9 cellular contexts compared by ENCODE assay signal in the genomic region with DNA sequence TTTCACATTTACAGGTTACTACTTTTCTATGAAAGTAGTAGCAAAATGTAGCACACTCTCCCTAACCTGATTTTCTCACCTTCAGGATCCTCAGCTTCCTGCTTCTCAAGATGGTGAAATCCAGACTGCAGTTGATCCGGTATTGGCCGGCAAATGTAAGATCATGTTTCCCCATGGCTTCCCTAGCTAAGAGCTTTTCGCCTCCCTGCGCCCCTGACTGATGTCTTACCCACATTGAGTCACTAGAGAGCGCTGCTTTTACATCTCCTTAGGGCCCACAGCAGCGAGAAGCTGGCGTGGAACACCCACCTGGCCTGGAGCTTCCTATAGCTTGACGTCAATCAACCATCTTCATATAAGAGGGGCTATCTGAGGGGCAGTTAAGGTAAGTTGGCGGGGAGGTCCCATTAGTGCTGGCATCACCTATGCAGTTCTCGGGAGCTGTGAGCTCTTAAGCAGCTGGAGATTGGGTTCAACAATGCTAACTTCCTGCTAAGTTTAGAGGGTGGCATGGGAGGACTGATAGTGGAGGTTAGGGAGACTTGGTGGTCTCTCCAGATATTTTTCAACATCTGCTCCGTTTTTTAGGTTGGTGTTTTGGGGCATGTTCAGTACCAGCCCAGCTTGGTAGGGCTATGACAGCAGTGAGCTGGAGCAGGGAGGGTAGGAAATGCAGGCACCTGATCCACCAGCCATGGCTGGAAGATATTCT. TPM values are rescaled to one million over a fixed set of nuclear protein-coding genes. Genes with fewer than 3 reads are reported as not detected.
A peak's percentile ranks its signal among the peaks of the same experiment; 100 is the strongest.
DNase-seq lines count a peak whose midpoint lies in the region; ATAC-seq, FAIRE-seq and TF ChIP-seq lines count a peak whose summit lies in the region.
"Had no signal": no experiment of that assay in that cellular context is flagged by ENCODE, and none has a peak within 500 bp of the region (broad histone marks: within the 10 kb centered on the region; RNA-seq: fewer than 3 reads in every experiment).

No MANE protein-coding gene starts in this region.

- CTCF ChIA-PET in PC-3 (lab: Charles Lee), result interaction anchor here (0.5 to 0.6 kb wide), 2 partner anchors 568 to 1394 kb away, joined by 3 to 4 read pairs; no protein-coding TSS in a partner anchor

- H3K4me1 Mint-ChIP-seq in stimulated activated effector memory CD8-positive, alpha-beta T cell treated with anti-CD3 and anti-CD28 coated beads, Interleukin-12 subunit alpha, Interleukin-12 subunit beta, amount 100 ng/mL, for 72 hours, result peaks cover 76% of the 10 kb centered on the region

- H4K20me1 ChIP-seq in PC-3 (ENCODE audit: low read length), result no peaks in the 10 kb centered on the region

- H3K27me3 ChIP-seq in PC-3 (ENCODE audit: low read length) (no peaks in the 10 kb centered on the region), adipocyte (replicated peaks; ENCODE audit: control insufficient read depth, insufficient read depth, low read length) (peaks cover 13% of the 10 kb centered on the region)

- H3K4me2 ChIP-seq in PC-3 (ENCODE audit: low read length), result no peak overlapping the region

- DNase-seq in D721Med (ENCODE audit: insufficient read length, low spot score) (no peak), PC-3 (peak; percentile 33), adipocyte (ENCODE audit: low read depth) (peak; percentile 82), iPS-NIHi11 (ENCODE audit: low spot score) (peak; percentile 74), lower leg skin (ENCODE audit: low spot score in 2 of 2) (no peak)
- peak; percentile 36 to 68 for DNase-seq in stimulated activated effector memory CD8-positive, alpha-beta T cell treated with anti-CD3 and anti-CD28 coated beads, Interleukin-12 subunit alpha, Interleukin-12 subunit beta, amount 100 ng/mL, for 72 hours (ENCODE audit: low spot score in 2 of 2)

- FAIRE-seq in D721Med (lab: Jason Lieb, UNC), result peak; percentile 80

- H3K4me3 ChIP-seq in PC-3 (ENCODE audit: low read length), result no peak overlapping the region
- H3K4me3 ChIP-seq in adipocyte (ENCODE audit: low read length), result no peak overlapping the region
- H3K4me3 ChIP-seq in lower leg skin (ENCODE audit: low read depth, poor library complexity, severe bottlenecking), result no peak overlapping the region

- no peaks in the 10 kb centered on the region for H3K9me2 ChIP-seq in PC-3 (replicated peaks; ENCODE audit: low read length)

- H3K9me3 ChIP-seq in PC-3 (ENCODE audit: low read length), result no peaks in the 10 kb centered on the region
- no peaks in the 10 kb centered on the region for H3K9me3 ChIP-seq in adipocyte (ENCODE audit: control insufficient read depth, low read length)

- TF ChIP-seq CTCF in D721Med (IDR thresholded peaks at IDR 0.05; ENCODE audit: insufficient read depth, missing control alignments) (peak; percentile 68), PC-3 (conservative IDR thresholded peaks at IDR 0.05; ENCODE audit: low read depth, low read length) (peak; percentile 39; the same call in 1 of the 2 replicates), lower leg skin (IDR thresholded peaks at IDR 0.05) (no peak)

- 0 out of 2 replicates have a peak overlapping the region, but pooled peaks have one; percentile 34 for H2AFZ ChIP-seq in PC-3 (ENCODE audit: low read length)

- ATAC-seq in HG02798 (IDR thresholded peaks at IDR 0.05; ENCODE audit: poor library complexity, unreplicated experiment), result peak; percentile 38
- ATAC-seq in PC-3, result peak; percentile 24
- peak; percentile 54 for ATAC-seq in stimulated activated effector memory CD8-positive, alpha-beta T cell treated with anti-CD3 and anti-CD28 coated beads, Interleukin-12 subunit alpha, Interleukin-12 subunit beta, amount 100 ng/mL, for 72 hours
- ATAC-seq in GM19035 (IDR thresholded peaks at IDR 0.05; ENCODE audit: unreplicated experiment), result no peak

- peak overlapping the region; percentile 43 for H3K4me3 Mint-ChIP-seq in stimulated activated effector memory CD8-positive, alpha-beta T cell treated with anti-CD3 and anti-CD28 coated beads, Interleukin-12 subunit alpha, Interleukin-12 subunit beta, amount 100 ng/mL, for 72 hours

- H3K27ac ChIP-seq in PC-3 (ENCODE audit: low read length), result no peak overlapping the region

- H3K36me3 ChIP-seq in PC-3 (ENCODE audit: low read depth, low read length) (no peaks in the 10 kb centered on the region), adipocyte (ENCODE audit: control insufficient read depth, insufficient read depth, low read length, severe bottlenecking) (no peaks in the 10 kb centered on the region)

- intact Hi-C loops in PC-3 (cut with micrococcal nuclease) (no loop called here), lower leg skin (cut with DNase I; ENCODE audit: low total_unique reads) (no loop called here)

- 39 to 43% methylated on average over 11 of the region's 11 CpGs for WGBS in lower leg skin, 2 donors

- peak overlapping the region; percentile 94 for H3K27ac Mint-ChIP-seq in stimulated activated effector memory CD8-positive, alpha-beta T cell treated with anti-CD3 and anti-CD28 coated beads, Interleukin-12 subunit alpha, Interleukin-12 subunit beta, amount 100 ng/mL, for 72 hours

- H3K79me2 ChIP-seq in PC-3 (ENCODE audit: low read length), result no peaks in the 10 kb centered on the region

- H3K4me1 ChIP-seq in PC-3 (ENCODE audit: insufficient read depth, low read length) (no peaks in the 10 kb centered on the region), adipocyte (ENCODE audit: control insufficient read depth, insufficient read depth, low read length) (peaks cover 8% of the 10 kb centered on the region)

- H3K9ac ChIP-seq in PC-3 (ENCODE audit: low read length) (no peak overlapping the region), adipocyte (ENCODE audit: low read length) (peak overlapping the region; percentile 10)

- POLR2A ChIA-PET in PC-3 (lab: Charles Lee; ENCODE audit: unreplicated experiment), result no interaction called here

- H3K36me3 Mint-ChIP-seq in stimulated activated effector memory CD8-positive, alpha-beta T cell treated with anti-CD3 and anti-CD28 coated beads, Interleukin-12 subunit alpha, Interleukin-12 subunit beta, amount 100 ng/mL, for 72 hours, result peaks cover 100% of the 10 kb centered on the region

- BruUV-seq in PC-3 (replicated peaks; lab: Mats Ljungman, UMichigan), result no TSS peak

- no peaks in the 10 kb centered on the region for H3K9me3 Mint-ChIP-seq in stimulated activated effector memory CD8-positive, alpha-beta T cell treated with anti-CD3 and anti-CD28 coated beads, Interleukin-12 subunit alpha, Interleukin-12 subunit beta, amount 100 ng/mL, for 72 hours

- no peak for TF ChIP-seq POLR2A in lower leg skin (IDR thresholded peaks at IDR 0.05)

- H3F3A ChIP-seq in PC-3 (ENCODE audit: low read length, unreplicated experiment), result no peaks in the 10 kb centered on the region

RNA-seq across cellular contexts. Expression of gene PTPN7, which starts 5.5 kb away (rescaled TPM):
- total RNA-seq in PC-3 (2014; rRNA removed) (not detected in 2 replicates), lower leg skin (1 to 10 TPM; 1.6 to 2.4 (median 2.2) TPM)

RNA-seq across cellular contexts. Expression of gene ARL8A, which starts 10.4 kb away (rescaled TPM):
- total RNA-seq in PC-3 (2014; rRNA removed) (20.4 and 26.4 TPM in 2 replicates), lower leg skin (10 to 100 TPM; 36.5 to 68.4 (median 41.3) TPM)

RNA-seq across cellular contexts. Expression of gene GPR37L1, which starts 32.2 kb away (rescaled TPM):
- total RNA-seq in PC-3 (2014; rRNA removed) (0.04 TPM in 1 of 2 replicates, not detected in the other), lower leg skin (under 1 TPM in 2 of 4 donors, not detected in 2; 0.02 to 0.06 TPM)
- total RNA-seq: T-helper 1 cell treated with Interleukin-12 subunit alpha and Interleukin-12 subunit beta and Interleukin-4 antibody, amounts not matched to agents 30 ng/mL and 1 ng/mL, for 36 hours had no signal

RNA-seq across cellular contexts. Expression of gene LGR6, which starts 38.7 kb away (rescaled TPM):
- 0.23 and 0.26 TPM in 2 replicates for total RNA-seq in PC-3 (2014; rRNA removed)
- 1 to 10 TPM in 2 of 4 donors, under 1 TPM in 2; 0.39 to 4.4 (median 1.8) TPM for total RNA-seq in lower leg skin
- total RNA-seq: T-helper 1 cell treated with Interleukin-12 subunit alpha and Interleukin-12 subunit beta and Interleukin-4 antibody, amounts not matched to agents 30 ng/mL and 1 ng/mL, for 36 hours had no signal

Comparison
In these comparisons a context has a peak if more than half of its experiments do, and no peak if none do; other contexts are left out.
1. DNase-seq: peak in PC-3 (single experiment), adipocyte (single experiment), iPS-NIHi11 (single experiment) and stimulated activated effector memory CD8-positive, alpha-beta T cell treated with anti-CD3 and anti-CD28 coated beads, Interleukin-12 subunit alpha, Interleukin-12 subunit beta, amount 100 ng/mL, for 72 hours (2 of 2); none in D721Med (single experiment) and lower leg skin (0 of 2).
2. CTCF ChIP-seq: peak in D721Med (single experiment) and PC-3 (single experiment); none in lower leg skin (0 of 3).